In the genomic region with DNA sequence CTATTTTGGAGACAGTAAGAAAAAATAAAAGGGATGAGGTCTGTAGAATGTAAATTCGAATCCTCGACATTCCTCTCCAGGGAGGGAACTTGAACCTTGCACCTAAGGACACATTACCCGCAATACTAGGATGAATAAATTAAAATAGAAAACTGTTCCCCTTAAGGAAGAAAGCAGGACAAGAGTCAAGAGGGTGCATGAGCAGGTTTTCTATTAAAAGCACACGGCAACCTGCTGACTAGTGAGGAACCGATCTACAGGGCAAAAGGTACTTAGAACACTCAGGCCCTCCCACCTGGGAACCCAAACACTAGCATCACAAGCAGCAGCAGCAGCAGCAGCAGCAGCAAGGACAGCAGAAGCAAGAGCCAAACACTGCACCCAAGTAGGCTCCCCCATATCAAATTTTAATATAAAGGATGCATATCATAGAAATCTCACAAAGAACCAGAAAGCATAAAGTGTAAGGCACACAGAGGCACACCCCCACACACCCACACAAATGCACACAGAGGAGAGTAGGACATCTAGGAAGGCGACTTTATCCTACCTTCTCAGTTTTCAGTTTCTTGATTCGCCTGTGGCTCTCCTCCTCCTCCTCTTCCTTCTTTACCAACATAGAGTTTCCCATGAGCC, we compare ENCODE assay signal across 9 cellular contexts. TPM values are rescaled to one million over a fixed set of nuclear protein-coding genes. Genes with fewer than 3 reads are reported as not detected.
DNase-seq lines count a peak whose midpoint lies in the region; ATAC-seq and TF ChIP-seq lines count a peak whose summit lies in the region.
"Had no signal": no experiment of that assay in that cellular context is flagged by ENCODE, and none has a peak within 500 bp of the region (broad histone marks: within the 10 kb centered on the region; RNA-seq: fewer than 3 reads in every experiment).

No MANE protein-coding gene starts in this region.

- ATAC-seq in GM19395 (IDR thresholded peaks at IDR 0.05; ENCODE audit: unreplicated experiment) (peak; percentile 24), PC-3 (no peak), heart right ventricle (peak in 5 of 8 donors; percentile 16 to 41 (median 31))

- DNase-seq in PC-3 (no peak), heart right ventricle (peak in 1 of 2 donors; percentile 37), skeletal muscle cell (ENCODE audit: low read depth) (no peak), T-helper 9 cell (no peak), nephron progenitor cell (no peak), erythroblast (lab: John Stamatoyannopoulos, UW) (no peak)
- DNase-seq in activated naive CD4-positive, alpha-beta T cell treated with anti-CD3 and anti-CD28 coated beads, Interleukin-2, amount 10 ng/mL, durations not matched to agents 7 days and 5 days: no peak
- DNase-seq: activated CD8-positive, alpha-beta memory T cell treated with anti-CD3 and anti-CD28 coated beads, Interleukin-2, amount 50 U/mL, for 48 hours had no signal

- H2AFZ ChIP-seq in PC-3 (ENCODE audit: low read length): peak overlapping the region; percentile 75

- H3K4me1 Mint-ChIP-seq in activated naive CD4-positive, alpha-beta T cell treated with anti-CD3 and anti-CD28 coated beads, Interleukin-2, amount 10 ng/mL, durations not matched to agents 7 days and 5 days: peaks cover 4% of the 10 kb centered on the region
- H3K4me1 Mint-ChIP-seq in nephron progenitor cell: no peaks in the 10 kb centered on the region

- H3K36me3 Mint-ChIP-seq in activated naive CD4-positive, alpha-beta T cell treated with anti-CD3 and anti-CD28 coated beads, Interleukin-2, amount 10 ng/mL, durations not matched to agents 7 days and 5 days: peaks cover 2% of the 10 kb centered on the region
- H3K36me3 Mint-ChIP-seq in nephron progenitor cell (ENCODE audit: low read depth): no peaks in the 10 kb centered on the region

- H3K27me3 Mint-ChIP-seq in activated naive CD4-positive, alpha-beta T cell treated with anti-CD3 and anti-CD28 coated beads, Interleukin-2, amount 10 ng/mL, durations not matched to agents 7 days and 5 days: no peaks in the 10 kb centered on the region
- H3K27me3 Mint-ChIP-seq in nephron progenitor cell (ENCODE audit: low read depth, poor library complexity): no peaks in the 10 kb centered on the region

- no peak for TF ChIP-seq POLR2A in erythroblast (IDR thresholded peaks at IDR 0.05; ENCODE audit: low read length)

- POLR2A ChIA-PET in PC-3 (lab: Charles Lee; ENCODE audit: unreplicated experiment): no interaction called here

- no TSS peak for BruUV-seq in PC-3 (replicated peaks; lab: Mats Ljungman, UMichigan)

- no peaks in the 10 kb centered on the region for H3K9me2 ChIP-seq in PC-3 (replicated peaks; ENCODE audit: low read length)

- H3K27ac ChIP-seq in PC-3 (ENCODE audit: low read length) (peak overlapping the region; percentile 29), heart right ventricle (peak overlapping the region; percentile 39 to 98 (median 92))

- H3K4me3 ChIP-seq in PC-3 (ENCODE audit: low read length) (peak overlapping the region; percentile 59), heart right ventricle (peak overlapping the region; percentile 48 to 81 (median 68)), skeletal muscle cell (ENCODE audit: low read depth, low read length) (peak overlapping the region; percentile 80)

- H3K9me3 ChIP-seq in PC-3 (ENCODE audit: low read length): no peaks in the 10 kb centered on the region
- H3K9me3 ChIP-seq in heart right ventricle: no peaks in the 10 kb centered on the region

- no peak overlapping the region for H3K27ac Mint-ChIP-seq in activated naive CD4-positive, alpha-beta T cell treated with anti-CD3 and anti-CD28 coated beads, Interleukin-2, amount 10 ng/mL, durations not matched to agents 7 days and 5 days
- H3K27ac Mint-ChIP-seq in nephron progenitor cell: no peak overlapping the region

- no peaks in the 10 kb centered on the region for H3K79me2 ChIP-seq in PC-3 (ENCODE audit: low read length)

- CTCF ChIA-PET in PC-3 (lab: Charles Lee): no interaction called here
- CTCF ChIA-PET in activated naive CD4-positive, alpha-beta T cell treated with anti-CD3 and anti-CD28 coated beads, Interleukin-2, amount 10 ng/mL, durations not matched to agents 7 days and 5 days (lab: Charles Lee): no interaction called here

- H3K27me3 ChIP-seq in PC-3 (ENCODE audit: low read length): no peaks in the 10 kb centered on the region
- peaks cover 0 to 33% (median 0%) of the 10 kb centered on the region in 7 donors for H3K27me3 ChIP-seq in heart right ventricle

- 4 to 12% methylated on average over 7 of the region's 7 CpGs for WGBS in heart right ventricle, 2 donors

- no peak overlapping the region for H3K4me3 Mint-ChIP-seq in activated naive CD4-positive, alpha-beta T cell treated with anti-CD3 and anti-CD28 coated beads, Interleukin-2, amount 10 ng/mL, durations not matched to agents 7 days and 5 days
- H3K4me3 Mint-ChIP-seq in nephron progenitor cell: no peak overlapping the region

- no peaks in the 10 kb centered on the region for H3K9me3 Mint-ChIP-seq in activated naive CD4-positive, alpha-beta T cell treated with anti-CD3 and anti-CD28 coated beads, Interleukin-2, amount 10 ng/mL, durations not matched to agents 7 days and 5 days
- no peaks in the 10 kb centered on the region for H3K9me3 Mint-ChIP-seq in nephron progenitor cell

- H3K4me1 ChIP-seq in PC-3 (ENCODE audit: insufficient read depth, low read length) (peaks cover 53% of the 10 kb centered on the region), heart right ventricle (peaks cover 7 to 73% (median 48%) of the 10 kb centered on the region in 9 donors)

- intact Hi-C loops in PC-3 (cut with micrococcal nuclease): loop anchor here (10.0 kb wide), 2 partner anchors 531 to 1391 kb away; no protein-coding TSS in a partner anchor
- intact Hi-C loops in heart right ventricle (cut with DNase I): loop anchor here in 7 of 10 donors (5.0 to 10.0 kb wide), 7 partner anchors 36 to 209 kb away; no protein-coding TSS in a partner anchor

- H3K9ac ChIP-seq in PC-3 (ENCODE audit: low read length): no peak overlapping the region

- H3F3A ChIP-seq in PC-3 (ENCODE audit: low read length, unreplicated experiment): no peaks in the 10 kb centered on the region

- no peaks in the 10 kb centered on the region for H4K20me1 ChIP-seq in PC-3 (ENCODE audit: low read length)

- H3K36me3 ChIP-seq in PC-3 (ENCODE audit: low read depth, low read length) (no peaks in the 10 kb centered on the region), heart right ventricle (no peaks in the 10 kb centered on the region)

- TF ChIP-seq CTCF in PC-3 (conservative IDR thresholded peaks at IDR 0.05; ENCODE audit: low read depth, low read length) (no peak), heart right ventricle (IDR thresholded peaks at IDR 0.05) (no peak), nephron progenitor cell (IDR thresholded peaks at IDR 0.05) (no peak)

- peak overlapping the region; percentile 71 for H3K4me2 ChIP-seq in PC-3 (ENCODE audit: low read length)

RNA-seq across cellular contexts. Expression of gene ZNF608, which starts 2.8 kb away (rescaled TPM):
- total RNA-seq in PC-3 (2014; rRNA removed) (0.95 and 1.2 TPM in 2 replicates), heart right ventricle (10 to 100 TPM in 9 of 10 donors, 1 to 10 TPM in 1; 9.8 to 22.9 (median 13.1) TPM)
- polyA plus RNA-seq in heart right ventricle: 10 to 100 TPM in 1 of 2 donors, 1 to 10 TPM in 1; 3.3 to 17.2 TPM
